ENCODE assay signal across 11 cellular contexts in the genomic region with DNA sequence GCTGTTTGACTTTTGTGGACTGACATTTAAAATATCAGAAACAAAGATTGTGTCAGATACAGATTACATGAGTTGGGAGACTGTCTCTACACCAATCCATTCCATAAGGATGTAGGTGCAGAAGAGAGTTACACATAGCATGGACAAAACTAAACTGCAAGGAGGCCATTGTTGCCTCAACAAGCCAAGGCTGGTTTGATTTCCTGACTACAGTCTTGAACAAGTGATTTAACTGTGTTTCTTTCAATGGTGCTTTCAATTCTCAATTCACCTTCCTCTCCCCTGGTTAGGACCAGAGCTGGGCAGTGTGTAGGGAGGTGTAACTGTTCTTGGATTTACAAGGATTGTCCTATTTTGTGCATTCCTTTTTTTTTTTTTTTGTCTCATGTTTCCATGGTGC.
"Had no signal": no experiment of that assay in that cellular context is flagged by ENCODE, and none has a peak within 500 bp of the region (broad histone marks: within the 10 kb centered on the region; RNA-seq: fewer than 3 reads in every experiment).

No MANE protein-coding gene starts in this region.

- DNase-seq: GM23248, GOT3, H7, H9, HCEC 1CT, HFFc6 had no signal

- H3K4me1 ChIP-seq: HAP-1 had no signal

- H3K4me3 Mint-ChIP-seq: GM23338, H9, HFFc6 had no signal

- H3K4me1 Mint-ChIP-seq: GM23338 had no signal

- H3K4me2 ChIP-seq: GM23338 had no signal

- FAIRE-seq: H1, H54 had no signal

- H3K27ac ChIP-seq: GM23248 had no signal

- H3K4me3 ChIP-seq: GM23248, GM23338, HAP-1 had no signal

- H3K36me3 ChIP-seq: HAP-1 had no signal

- H2AFZ ChIP-seq: GM23248, GM23338 had no signal

- H3K9ac ChIP-seq: GM23248 had no signal

- H3K9me3 ChIP-seq: HAP-1 had no signal

- ATAC-seq: GM23338, HCT116 had no signal

- H3K27ac Mint-ChIP-seq: GM23338, H9, HFFc6 had no signal
